Comparison of ENCODE assay signal across 28 cellular contexts in genomic region chr15:53203454-53203853, GRCh38.
"Had no signal": no experiment of that assay in that cellular context is flagged by ENCODE, and none has a peak within 500 bp of the region (broad histone marks: within the 10 kb centered on the region; RNA-seq: fewer than 3 reads in every experiment).

No MANE protein-coding gene starts in this region.

- H3K4me3 ChIP-seq: adrenal gland, ascending aorta, coronary artery, dorsolateral prefrontal cortex, hepatocyte, sigmoid colon, thyroid gland, upper lobe of left lung, vagina had no signal

- H3K27ac ChIP-seq: adrenal gland, ascending aorta, brain microvascular endothelial cell, coronary artery, dorsolateral prefrontal cortex, hepatocyte, sigmoid colon, thyroid gland, upper lobe of left lung, vagina, VCaP had no signal

- H3K4me2 ChIP-seq: hepatocyte had no signal

- H3K4me1 ChIP-seq: adrenal gland, ascending aorta, sigmoid colon, thyroid gland, upper lobe of left lung, vagina had no signal

- H3K79me2 ChIP-seq: hepatocyte had no signal

- H3K27me3 ChIP-seq: adrenal gland, ascending aorta, brain microvascular endothelial cell, sigmoid colon, thyroid gland, upper lobe of left lung, vagina had no signal

- H2AFZ ChIP-seq: hepatocyte had no signal

- H3K9me3 ChIP-seq: adrenal gland, ascending aorta, sigmoid colon, thyroid gland, vagina had no signal

- DNase-seq: activated CD4-positive, alpha-beta memory T cell treated with anti-CD3 and anti-CD28 coated beads for 36 hours; activated CD4-positive, alpha-beta T cell treated with anti-CD3 and anti-CD28 coated beads, Interleukin-2, amount 10 ng/mL, durations not matched to agents 24 days and 14 days; activated CD8-positive, alpha-beta memory T cell treated with anti-CD3 and anti-CD28 coated beads, Interleukin-2, amount 50 U/mL, for 4 hours; activated effector memory CD4-positive, alpha-beta T cell treated with anti-CD3 and anti-CD28 coated beads, Interleukin-2, amount 50 U/mL, for 16 hours; activated naive CD4-positive, alpha-beta T cell treated with anti-CD3 and anti-CD28 coated beads for 36 hours; activated naive CD8-positive, alpha-beta T cell treated with anti-CD3 and anti-CD28 coated beads for 36 hours; activated T-cell treated with anti-CD3 and anti-CD28 coated beads, Interleukin-2, amount 50 U/mL, for 1 hour; adrenal gland; brain microvascular endothelial cell; dorsolateral prefrontal cortex; effector memory CD4-positive, alpha-beta T cell; islet precursor cell; mammary epithelial cell; naive thymus-derived CD4-positive, alpha-beta T cell; nucleus accumbens; retina; sigmoid colon; small intestine; stimulated activated CD4-positive, alpha-beta T cell treated with anti-CD3 and anti-CD28 coated beads, Interleukin-4, amount 100 ng/mL, for 24 hours; substantia nigra; T-helper 9 cell; upper lobe of left lung had no signal

- H3K36me3 ChIP-seq: adrenal gland, ascending aorta, brain microvascular endothelial cell, sigmoid colon, thyroid gland, upper lobe of left lung, vagina had no signal
